In genomic region chr7:69412331-69413146, GRCh38 we compare ENCODE assay signal across 8 cellular contexts.
DNase-seq lines count a peak whose midpoint lies in the region; ATAC-seq and TF ChIP-seq lines count a peak whose summit lies in the region.

No MANE protein-coding gene starts in this region.

- no peaks in the 10 kb centered on the region for H3K36me3 ChIP-seq in esophagus muscularis mucosa
- no peaks in the 10 kb centered on the region for H3K36me3 ChIP-seq in endodermal cell (ENCODE audit: control insufficient read depth, insufficient read depth, low read length)

- H3K4me3 Mint-ChIP-seq in stimulated activated naive CD8-positive, alpha-beta T cell treated with anti-CD3 and anti-CD28 coated beads, Interleukin-15, amount 100 ng/mL, for 72 hours: no peak overlapping the region
- H3K4me3 Mint-ChIP-seq in endodermal cell: no peak overlapping the region

- H3K27ac ChIP-seq in esophagus muscularis mucosa (replicated peaks in 1 of 4) (no peak overlapping the region), endodermal cell (ENCODE audit: low read depth, low read length) (no peak overlapping the region)

- no peak overlapping the region for H3K9ac ChIP-seq in endodermal cell (ENCODE audit: extremely low read depth, low read length, poor library complexity, severe bottlenecking)

- H3K36me3 Mint-ChIP-seq in endodermal cell (ENCODE audit: low read depth): no peaks in the 10 kb centered on the region

- H3K9me3 Mint-ChIP-seq in stimulated activated naive CD8-positive, alpha-beta T cell treated with anti-CD3 and anti-CD28 coated beads, Interleukin-15, amount 100 ng/mL, for 72 hours: peaks cover under 1 to 19% of the 10 kb centered on the region in 2 donors
- peaks cover 17% of the 10 kb centered on the region for H3K9me3 Mint-ChIP-seq in endodermal cell

- peaks cover 6% of the 10 kb centered on the region for H3K27me3 Mint-ChIP-seq in stimulated activated naive CD8-positive, alpha-beta T cell treated with anti-CD3 and anti-CD28 coated beads, Interleukin-15, amount 100 ng/mL, for 72 hours
- H3K27me3 Mint-ChIP-seq in endodermal cell (ENCODE audit: insufficient read depth): no peaks in the 10 kb centered on the region

- H3K4me3 ChIP-seq in esophagus muscularis mucosa: no peak overlapping the region
- no peak overlapping the region for H3K4me3 ChIP-seq in endodermal cell (ENCODE audit: low read length)

- no peak for TF ChIP-seq POLR2A in esophagus muscularis mucosa (IDR thresholded peaks at IDR 0.05; ENCODE audit: low read depth)

- H3K4me1 Mint-ChIP-seq in stimulated activated naive CD8-positive, alpha-beta T cell treated with anti-CD3 and anti-CD28 coated beads, Interleukin-15, amount 100 ng/mL, for 72 hours: peaks cover 6% of the 10 kb centered on the region
- peaks cover 1% of the 10 kb centered on the region for H3K4me1 Mint-ChIP-seq in endodermal cell

- TF ChIP-seq EP300 in esophagus muscularis mucosa (IDR thresholded peaks at IDR 0.05): no peak

- H3K27ac Mint-ChIP-seq in stimulated activated naive CD8-positive, alpha-beta T cell treated with anti-CD3 and anti-CD28 coated beads, Interleukin-15, amount 100 ng/mL, for 72 hours: peak overlapping the region in 1 of 2 donors; percentile 22
- no peak overlapping the region for H3K27ac Mint-ChIP-seq in endodermal cell

- ATAC-seq in GM19328 (IDR thresholded peaks at IDR 0.05; ENCODE audit: unreplicated experiment) (peak; percentile 65), HG02623 (IDR thresholded peaks at IDR 0.05; ENCODE audit: unreplicated experiment) (no peak)
- peak; percentile 97 for ATAC-seq in stimulated activated naive CD8-positive, alpha-beta T cell treated with anti-CD3 and anti-CD28 coated beads, Interleukin-15, amount 100 ng/mL, for 72 hours

- no peak for TF ChIP-seq CTCF in esophagus muscularis mucosa (IDR thresholded peaks at IDR 0.05)
- no peak for TF ChIP-seq CTCF in endodermal cell (conservative IDR thresholded peaks at IDR 0.05)

- intact Hi-C loops in esophagus muscularis mucosa (cut with DNase I): no loop called here

- H3K4me1 ChIP-seq in esophagus muscularis mucosa (no peaks in the 10 kb centered on the region), endodermal cell (ENCODE audit: control insufficient read depth, insufficient read depth, low read length) (no peaks in the 10 kb centered on the region)

- H3K27me3 ChIP-seq in esophagus muscularis mucosa: no peaks in the 10 kb centered on the region
- H3K27me3 ChIP-seq in endodermal cell (ENCODE audit: control insufficient read depth, insufficient read depth, low read length, poor library complexity, severe bottlenecking): no peaks in the 10 kb centered on the region

- no peaks in the 10 kb centered on the region for H3K9me3 ChIP-seq in esophagus muscularis mucosa
- peaks cover 7% of the 10 kb centered on the region for H3K9me3 ChIP-seq in endodermal cell (ENCODE audit: control insufficient read depth, low read length)

- peak; percentile 73 for DNase-seq in CD1c-positive myeloid dendritic cell (ENCODE audit: extremely low spot score)
- DNase-seq in MV-4-11 (lab: John Stamatoyannopoulos, UW): peak; percentile 89
- DNase-seq in germinal center (ENCODE audit: low spot score): peak; percentile 17
- peak; percentile 2 to 15 for DNase-seq in stimulated activated naive CD8-positive, alpha-beta T cell treated with anti-CD3 and anti-CD28 coated beads, Interleukin-15, amount 100 ng/mL, for 72 hours
- DNase-seq in esophagus muscularis mucosa (ENCODE audit: extremely low spot score): no peak
- DNase-seq in endodermal cell: no peak

- WGBS in esophagus muscularis mucosa: 68% methylated on average over 9 of the region's 9 CpGs
- WGBS in endodermal cell (ENCODE audit: insufficient coverage in 1 of 2, insufficient read length in 1 of 2), 2 experiments: 85 to 88% methylated on average over 8 of the region's 9 CpGs

Comparison
In these comparisons a context has a peak if more than half of its experiments do, and no peak if none do; other contexts are left out.
1. DNase-seq: peak in CD1c-positive myeloid dendritic cell (single experiment), MV-4-11 (single experiment), germinal center (single experiment) and stimulated activated naive CD8-positive, alpha-beta T cell treated with anti-CD3 and anti-CD28 coated beads, Interleukin-15, amount 100 ng/mL, for 72 hours (2 of 2); none in esophagus muscularis mucosa (single experiment) and endodermal cell (single experiment).